14 cellular contexts compared by ENCODE assay signal in the genomic region with DNA sequence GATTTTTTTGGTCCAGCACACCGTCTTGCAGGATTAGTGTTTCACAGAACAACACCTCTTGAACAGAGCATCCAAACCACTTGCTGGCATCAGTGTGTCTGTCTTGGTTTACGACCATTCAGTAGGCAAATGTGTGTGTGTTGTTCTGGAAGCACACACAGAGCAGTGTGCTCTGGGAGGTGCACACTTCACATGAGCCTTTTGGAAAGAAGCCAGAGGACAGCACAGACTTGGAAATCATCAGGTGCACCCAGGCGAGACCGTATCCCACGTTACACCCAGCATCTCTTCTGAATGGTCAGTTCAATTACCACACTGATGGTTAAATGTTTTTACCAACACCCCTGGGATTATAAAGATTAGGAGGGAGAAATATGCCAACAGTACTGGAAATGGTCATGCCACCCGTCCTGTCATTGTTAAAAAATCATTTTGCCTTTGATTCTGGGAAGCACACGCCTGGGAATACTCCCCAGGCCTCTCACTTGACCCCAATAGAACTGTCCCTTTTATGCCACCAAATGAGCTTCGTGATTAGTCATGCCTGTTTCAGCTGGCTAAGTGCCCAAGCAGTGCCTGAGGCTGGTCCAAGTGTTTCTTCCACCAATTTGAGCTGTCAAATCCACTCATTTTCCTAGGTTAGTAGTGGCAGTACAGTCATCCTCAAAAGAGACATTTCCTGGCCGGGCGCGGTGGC.
A peak's percentile ranks its signal among the peaks of the same experiment; 100 is the strongest.
DNase-seq lines count a peak whose midpoint lies in the region; ATAC-seq, FAIRE-seq and TF ChIP-seq lines count a peak whose summit lies in the region.
"Had no signal": no experiment of that assay in that cellular context is flagged by ENCODE, and none has a peak within 500 bp of the region (broad histone marks: within the 10 kb centered on the region; RNA-seq: fewer than 3 reads in every experiment).

No MANE protein-coding gene starts in this region.

- peak overlapping the region; percentile 33 for H3K27ac Mint-ChIP-seq in activated naive CD4-positive, alpha-beta T cell treated with anti-CD3 and anti-CD28 coated beads for 36 hours
- no peak overlapping the region for H3K27ac Mint-ChIP-seq in activated naive CD4-positive, alpha-beta T cell treated with anti-CD3 and anti-CD28 coated beads, Interleukin-2, amount 10 ng/mL, durations not matched to agents 7 days and 5 days
- H3K27ac Mint-ChIP-seq: activated CD4-positive, alpha-beta memory T cell treated with anti-CD3 and anti-CD28 coated beads, Interleukin-2, amount 10 ng/mL, durations not matched to agents 7 days and 5 days; activated naive CD4-positive, alpha-beta T cell treated with anti-CD3 and anti-CD28 coated beads, Interleukin-2, amount 50 U/mL, for 72 hours had no signal

- no peak for DNase-seq in activated naive CD4-positive, alpha-beta T cell treated with anti-CD3 and anti-CD28 coated beads for 36 hours
- DNase-seq in activated naive CD4-positive, alpha-beta T cell treated with anti-CD3 and anti-CD28 coated beads, Interleukin-2, amount 10 ng/mL, durations not matched to agents 7 days and 5 days, result no peak
- DNase-seq in NCI-H524 (lab: John Stamatoyannopoulos, UW) (peak; percentile 40 to 72), dermis blood vessel endothelial cell (peak; percentile 12), thyroid gland (peak; percentile 54), T-helper 9 cell (no peak), D721Med (ENCODE audit: insufficient read length, low spot score) (no peak)
- DNase-seq: activated CD4-positive, alpha-beta memory T cell treated with anti-CD3 and anti-CD28 coated beads, Interleukin-2, amount 10 ng/mL, durations not matched to agents 7 days and 5 days; effector memory CD4-positive, alpha-beta T cell; NCI-H1694 treated with DMSO at 0.1 percent for 48 hours had no signal

- no peak overlapping the region for H3K27ac ChIP-seq in thyroid gland
- H3K27ac ChIP-seq: A549 had no signal

- intact Hi-C loops in activated naive CD4-positive, alpha-beta T cell treated with anti-CD3 and anti-CD28 coated beads for 36 hours (cut with micrococcal nuclease), result no loop called here
- intact Hi-C loops in thyroid gland (cut with DNase I), result no loop called here

- CTCF ChIA-PET in activated naive CD4-positive, alpha-beta T cell treated with anti-CD3 and anti-CD28 coated beads for 36 hours (lab: Charles Lee), result no interaction called here
- CTCF ChIA-PET in activated naive CD4-positive, alpha-beta T cell treated with anti-CD3 and anti-CD28 coated beads, Interleukin-2, amount 10 ng/mL, durations not matched to agents 7 days and 5 days (lab: Charles Lee), result no interaction called here

- peaks cover 37% of the 10 kb centered on the region for H3K27me3 Mint-ChIP-seq in activated naive CD4-positive, alpha-beta T cell treated with anti-CD3 and anti-CD28 coated beads for 36 hours (ENCODE audit: low read depth)
- peaks cover 20% of the 10 kb centered on the region for H3K27me3 Mint-ChIP-seq in activated naive CD4-positive, alpha-beta T cell treated with anti-CD3 and anti-CD28 coated beads, Interleukin-2, amount 10 ng/mL, durations not matched to agents 7 days and 5 days

- H3K27me3 ChIP-seq in thyroid gland, result no peaks in the 10 kb centered on the region

- TF ChIP-seq CTCF in thyroid gland (IDR thresholded peaks at IDR 0.05) (no peak), D721Med (IDR thresholded peaks at IDR 0.05; ENCODE audit: insufficient read depth, missing control alignments) (no peak)

- no peak overlapping the region for H3K4me3 ChIP-seq in thyroid gland (replicated peaks in 1 of 3)
- H3K4me3 ChIP-seq: A549, smooth muscle cell had no signal

- H3K4me1 ChIP-seq in thyroid gland, result no peaks in the 10 kb centered on the region
- H3K4me1 ChIP-seq: A549 had no signal

- no peaks in the 10 kb centered on the region for H3K36me3 ChIP-seq in thyroid gland

- TF ChIP-seq POLR2A in thyroid gland (IDR thresholded peaks at IDR 0.05), result no peak

- H3K36me3 Mint-ChIP-seq in activated naive CD4-positive, alpha-beta T cell treated with anti-CD3 and anti-CD28 coated beads for 36 hours (ENCODE audit: low read depth), result no peaks in the 10 kb centered on the region
- H3K36me3 Mint-ChIP-seq in activated naive CD4-positive, alpha-beta T cell treated with anti-CD3 and anti-CD28 coated beads, Interleukin-2, amount 10 ng/mL, durations not matched to agents 7 days and 5 days, result no peaks in the 10 kb centered on the region
- H3K36me3 Mint-ChIP-seq: activated naive CD4-positive, alpha-beta T cell treated with anti-CD3 and anti-CD28 coated beads, Interleukin-2, amount 50 U/mL, for 72 hours had no signal

- no peak overlapping the region for H3K4me3 Mint-ChIP-seq in activated naive CD4-positive, alpha-beta T cell treated with anti-CD3 and anti-CD28 coated beads for 36 hours
- H3K4me3 Mint-ChIP-seq in activated naive CD4-positive, alpha-beta T cell treated with anti-CD3 and anti-CD28 coated beads, Interleukin-2, amount 10 ng/mL, durations not matched to agents 7 days and 5 days, result no peak overlapping the region
- H3K4me3 Mint-ChIP-seq: activated CD4-positive, alpha-beta memory T cell treated with anti-CD3 and anti-CD28 coated beads, Interleukin-2, amount 10 ng/mL, durations not matched to agents 7 days and 5 days had no signal

- WGBS in thyroid gland, 2 donors, result 20 to 32% methylated on average over 8 of the region's 11 CpGs

- FAIRE-seq in D721Med (lab: Jason Lieb, UNC), result no peak
- FAIRE-seq: A549 had no signal

- no peaks in the 10 kb centered on the region for H3K9me3 ChIP-seq in thyroid gland
- H3K9me3 ChIP-seq: A549 had no signal

- peaks cover 18% of the 10 kb centered on the region for H3K4me1 Mint-ChIP-seq in activated naive CD4-positive, alpha-beta T cell treated with anti-CD3 and anti-CD28 coated beads for 36 hours (ENCODE audit: low read depth)
- H3K4me1 Mint-ChIP-seq in activated naive CD4-positive, alpha-beta T cell treated with anti-CD3 and anti-CD28 coated beads, Interleukin-2, amount 10 ng/mL, durations not matched to agents 7 days and 5 days, result peaks cover 15% of the 10 kb centered on the region

- H3K9me3 Mint-ChIP-seq in activated naive CD4-positive, alpha-beta T cell treated with anti-CD3 and anti-CD28 coated beads for 36 hours, result no peaks in the 10 kb centered on the region
- no peaks in the 10 kb centered on the region for H3K9me3 Mint-ChIP-seq in activated naive CD4-positive, alpha-beta T cell treated with anti-CD3 and anti-CD28 coated beads, Interleukin-2, amount 10 ng/mL, durations not matched to agents 7 days and 5 days
- H3K9me3 Mint-ChIP-seq: activated CD4-positive, alpha-beta memory T cell treated with anti-CD3 and anti-CD28 coated beads, Interleukin-2, amount 10 ng/mL, durations not matched to agents 7 days and 5 days; activated naive CD4-positive, alpha-beta T cell treated with anti-CD3 and anti-CD28 coated beads, Interleukin-2, amount 50 U/mL, for 72 hours had no signal

- ATAC-seq in GM19467 (IDR thresholded peaks at IDR 0.05; ENCODE audit: unreplicated experiment), result no peak
- ATAC-seq: A549; activated naive CD4-positive, alpha-beta T cell treated with anti-CD3 and anti-CD28 coated beads, Interleukin-2, amount 50 U/mL, for 72 hours had no signal

Comparison
In these comparisons a context has a peak if more than half of its experiments do, and no peak if none do; other contexts are left out.
1. DNase-seq: peak in NCI-H524 (2 of 2), dermis blood vessel endothelial cell (single experiment) and thyroid gland (2 of 2); none in activated naive CD4-positive, alpha-beta T cell treated with anti-CD3 and anti-CD28 coated beads for 36 hours (single experiment), activated naive CD4-positive, alpha-beta T cell treated with anti-CD3 and anti-CD28 coated beads, Interleukin-2, amount 10 ng/mL, durations not matched to agents 7 days and 5 days (single experiment), T-helper 9 cell (single experiment) and D721Med (single experiment).